In genomic region chr18:56637897-56638231, GRCh38 we compare ENCODE assay signal across 1 cellular context.
TF ChIP-seq lines count a peak whose summit lies in the region.

No MANE protein-coding gene starts in this region.

TF ChIP-seq in SK-N-SH treated with all-trans-retinoic acid at 6 μM for 48 hours, 23 proteins besides CTCF, POLR2A, EP300 and RAD21 (continued from another document):
- TF ChIP-seq ESRRG (CRISPR knock-in tag; IDR thresholded peaks at IDR 0.05): no peak
- TF ChIP-seq TCF4 (CRISPR knock-in tag; IDR thresholded peaks at IDR 0.05; ENCODE audit: borderline replicate concordance): no peak
